In the genomic region with DNA sequence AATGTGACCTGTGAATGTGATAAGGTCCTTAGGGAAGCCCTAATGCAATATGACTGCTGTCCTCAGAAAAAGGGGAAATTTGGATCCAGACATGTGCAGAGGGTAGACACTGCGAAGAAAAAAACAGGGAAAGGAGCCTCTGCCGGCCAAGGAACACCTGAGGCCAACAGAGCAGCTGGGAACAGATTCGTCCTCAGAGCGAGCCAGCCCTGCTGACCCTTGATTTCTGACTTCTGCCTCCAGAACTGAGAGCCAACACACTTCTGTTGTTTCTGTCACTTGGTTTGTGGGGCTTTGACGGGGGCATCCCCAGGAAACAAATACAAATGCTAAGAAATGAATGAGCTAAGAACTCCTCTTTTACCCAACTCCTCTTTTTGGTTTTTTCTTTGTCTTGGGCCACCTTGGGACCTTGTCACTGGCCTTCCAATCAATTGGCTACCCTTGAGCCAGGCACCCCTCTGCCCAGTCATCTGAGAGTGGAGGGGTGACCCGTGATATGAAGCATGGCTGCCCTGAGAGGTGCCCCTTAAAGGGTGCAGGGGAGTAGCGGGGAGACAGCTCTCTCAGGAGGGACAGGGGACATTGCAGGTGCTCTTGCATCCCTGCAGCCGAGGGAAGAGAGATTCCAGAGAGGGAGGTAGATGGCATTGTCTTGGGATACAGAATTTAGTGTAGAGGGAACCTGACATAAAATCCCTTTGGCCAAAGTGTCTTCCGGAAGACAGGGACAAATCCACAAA, we compare ENCODE assay signal across 19 cellular contexts. TPM values are rescaled to one million over a fixed set of nuclear protein-coding genes. Genes with fewer than 3 reads are reported as not detected.
DNase-seq lines count a peak whose midpoint lies in the region; ATAC-seq and TF ChIP-seq lines count a peak whose summit lies in the region.
"Had no signal": no experiment of that assay in that cellular context is flagged by ENCODE, and none has a peak within 500 bp of the region (broad histone marks: within the 10 kb centered on the region; RNA-seq: fewer than 3 reads in every experiment).

No MANE protein-coding gene starts in this region.

- H3K4me1 ChIP-seq in right cardiac atrium (ENCODE audit: control insufficient read depth, insufficient read depth, low read length): peaks cover 25% of the 10 kb centered on the region
- peaks cover 21 to 22% of the 10 kb centered on the region in 2 donors for H3K4me1 ChIP-seq in lung (ENCODE audit: control insufficient read depth in 2 of 2, insufficient read depth in 2 of 2, low read length in 2 of 2)
- peaks cover 78 to 96% of the 10 kb centered on the region in 2 donors for H3K4me1 ChIP-seq in gastrocnemius medialis
- no peaks in the 10 kb centered on the region for H3K4me1 ChIP-seq in aorta (ENCODE audit: control insufficient read depth in 1 of 2, insufficient read depth in 2 of 2, low read length in 2 of 2)

- H3K27ac ChIP-seq in right cardiac atrium (ENCODE audit: low read length) (peak overlapping the region; percentile 4), lung (ENCODE audit: low read depth in 1 of 2, low read length in 1 of 2) (peak overlapping the region; percentile 34 to 69), gastrocnemius medialis (peak overlapping the region; percentile 89 to 98 (median 96)), aorta (ENCODE audit: low read depth in 1 of 2, low read length in 2 of 2) (peak overlapping the region; percentile 5 to 58)
- H3K27ac ChIP-seq: C4-2B, skin epidermis had no signal

- no peaks in the 10 kb centered on the region for H3K9me3 ChIP-seq in right cardiac atrium (ENCODE audit: control insufficient read depth, low read length)
- no peaks in the 10 kb centered on the region for H3K9me3 ChIP-seq in lung (ENCODE audit: control insufficient read depth in 2 of 2, insufficient read depth in 1 of 2, low read length in 1 of 2)
- no peaks in the 10 kb centered on the region for H3K9me3 ChIP-seq in gastrocnemius medialis
- no peaks in the 10 kb centered on the region for H3K9me3 ChIP-seq in aorta (ENCODE audit: control insufficient read depth, low read length)
- H3K9me3 ChIP-seq: mucosa of descending colon, SK-N-SH had no signal

- in situ Hi-C loops in gastrocnemius medialis (cut with MboI; ENCODE audit: low sequenced_read_pairs in 4 of 4): no loop called here

- 72% methylated on average over 9 of the region's 9 CpGs for WGBS in right cardiac atrium
- 74 to 78% methylated on average over 9 of the region's 9 CpGs for WGBS in lung, 2 donors
- WGBS in aorta, 2 donors: 89 to 91% methylated on average over 9 of the region's 9 CpGs

- H3K36me3 ChIP-seq in lung (ENCODE audit: control insufficient read depth in 2 of 2, insufficient read depth in 2 of 2, low read length in 2 of 2): no peaks in the 10 kb centered on the region
- no peaks in the 10 kb centered on the region for H3K36me3 ChIP-seq in gastrocnemius medialis
- no peaks in the 10 kb centered on the region for H3K36me3 ChIP-seq in aorta (ENCODE audit: control insufficient read depth in 1 of 2, insufficient read depth in 2 of 2, low read length in 1 of 2)

- no peak for TF ChIP-seq CTCF in lung (IDR thresholded peaks at IDR 0.05; ENCODE audit: control extremely low read depth, extremely low read depth)
- TF ChIP-seq CTCF in gastrocnemius medialis (IDR thresholded peaks at IDR 0.05 in 4 of 5, conservative IDR thresholded peaks at IDR 0.05 in 1 of 5): no peak

- H3K4me1 Mint-ChIP-seq in activated CD4-positive, alpha-beta T cell treated with anti-CD3 and anti-CD28 coated beads, Interleukin-2, amount 10 ng/mL, durations not matched to agents 7 days and 5 days: no peaks in the 10 kb centered on the region

- no peak overlapping the region for H3K27ac Mint-ChIP-seq in activated CD4-positive, alpha-beta T cell treated with anti-CD3 and anti-CD28 coated beads, Interleukin-2, amount 10 ng/mL, durations not matched to agents 7 days and 5 days
- H3K27ac Mint-ChIP-seq: activated CD4-positive, alpha-beta T cell treated with anti-CD3 and anti-CD28 coated beads for 36 hours; effector memory CD8-positive, alpha-beta T cell had no signal

- intact Hi-C loops in right cardiac atrium (cut with DNase I) (no loop called here), Right ventricle myocardium superior (cut with DNase I) (no loop called here), gastrocnemius medialis (cut with DNase I; ENCODE audit: low total_unique reads) (no loop called here), aorta (cut with DNase I) (no loop called here)

- H3K27me3 Mint-ChIP-seq in activated CD4-positive, alpha-beta T cell treated with anti-CD3 and anti-CD28 coated beads, Interleukin-2, amount 10 ng/mL, durations not matched to agents 7 days and 5 days: peaks cover 36% of the 10 kb centered on the region

- no peaks in the 10 kb centered on the region for H3K9me3 Mint-ChIP-seq in activated CD4-positive, alpha-beta T cell treated with anti-CD3 and anti-CD28 coated beads, Interleukin-2, amount 10 ng/mL, durations not matched to agents 7 days and 5 days
- H3K9me3 Mint-ChIP-seq: effector memory CD8-positive, alpha-beta T cell had no signal

- ATAC-seq in right cardiac atrium (no peak), Right ventricle myocardium superior (ENCODE audit: poor library complexity) (no peak), lung (ENCODE audit: insufficient read depth, low FRiP score) (no peak), gastrocnemius medialis (no peak), aorta (ENCODE audit: low FRiP score) (no peak), HG03196 (IDR thresholded peaks at IDR 0.05; ENCODE audit: unreplicated experiment) (no peak)
- ATAC-seq: activated CD4-positive, alpha-beta T cell treated with anti-CD3 and anti-CD28 coated beads for 36 hours; effector memory CD8-positive, alpha-beta T cell had no signal

- TF ChIP-seq POLR2A in gastrocnemius medialis (IDR thresholded peaks at IDR 0.05): no peak

- H3K4me3 Mint-ChIP-seq in activated CD4-positive, alpha-beta T cell treated with anti-CD3 and anti-CD28 coated beads, Interleukin-2, amount 10 ng/mL, durations not matched to agents 7 days and 5 days: no peak overlapping the region
- H3K4me3 Mint-ChIP-seq: activated CD4-positive, alpha-beta T cell treated with anti-CD3 and anti-CD28 coated beads for 36 hours; effector memory CD8-positive, alpha-beta T cell had no signal

- H3K27me3 ChIP-seq in right cardiac atrium (ENCODE audit: control insufficient read depth, insufficient read depth): no peaks in the 10 kb centered on the region
- no peaks in the 10 kb centered on the region for H3K27me3 ChIP-seq in lung (ENCODE audit: control insufficient read depth, insufficient read depth)
- H3K27me3 ChIP-seq in gastrocnemius medialis: no peaks in the 10 kb centered on the region
- no peaks in the 10 kb centered on the region for H3K27me3 ChIP-seq in aorta (ENCODE audit: control insufficient read depth in 1 of 2, insufficient read depth in 2 of 2, low read length in 1 of 2)

- no peak for DNase-seq in right cardiac atrium
- no peak for DNase-seq in Right ventricle myocardium superior
- no peak for DNase-seq in lung (ENCODE audit: low spot score)
- DNase-seq in gastrocnemius medialis: no peak
- no peak for DNase-seq in aorta
- no peak for DNase-seq in NCI-H2081 treated with DMSO at 0.1 percent for 48 hours (lab: John Stamatoyannopoulos, UW)
- DNase-seq in activated CD4-positive, alpha-beta T cell treated with anti-CD3 and anti-CD28 coated beads, Interleukin-2, amount 10 ng/mL, durations not matched to agents 7 days and 5 days: no peak
- DNase-seq: activated CD4-positive, alpha-beta T cell treated with anti-CD3 and anti-CD28 coated beads for 36 hours; activated gamma-delta T cell; DMS 273 treated with DMSO at 0.1 percent for 48 hours; effector memory CD8-positive, alpha-beta T cell; NCI-H1417 treated with DMSO at 0.1 percent for 48 hours; OCI-M1; SK-N-SH; stimulated activated CD8-positive, alpha-beta memory T cell treated with anti-CD3 and anti-CD28 coated beads, Interleukin-4, amount 100 ng/mL, for 48 hours had no signal

- CTCF ChIA-PET in activated CD4-positive, alpha-beta T cell treated with anti-CD3 and anti-CD28 coated beads, Interleukin-2, amount 10 ng/mL, durations not matched to agents 7 days and 5 days (lab: Charles Lee): interaction anchor here (0.9 to 3.1 kb wide), 3 partner anchors 9 to 44 kb away, joined by 4 to 9 read pairs (median 9); no protein-coding TSS in a partner anchor

- H3K4me3 ChIP-seq in right cardiac atrium (ENCODE audit: low read length) (no peak overlapping the region), lung (no peak overlapping the region), gastrocnemius medialis (no peak overlapping the region), aorta (ENCODE audit: low read length in 2 of 2) (no peak overlapping the region)
- H3K4me3 ChIP-seq: mucosa of descending colon, skin epidermis had no signal

- POLR2A ChIA-PET in activated CD4-positive, alpha-beta T cell treated with anti-CD3 and anti-CD28 coated beads, Interleukin-2, amount 10 ng/mL, durations not matched to agents 7 days and 5 days (lab: Charles Lee): no interaction called here

- H3K36me3 Mint-ChIP-seq in activated CD4-positive, alpha-beta T cell treated with anti-CD3 and anti-CD28 coated beads, Interleukin-2, amount 10 ng/mL, durations not matched to agents 7 days and 5 days (ENCODE audit: low read depth): no peaks in the 10 kb centered on the region

RNA-seq across cellular contexts. Expression of a gene that starts 16.9 kb away (rescaled TPM):
- total RNA-seq in right cardiac atrium (100 to 1,000 TPM; 177 to 220 (median 208) TPM), Right ventricle myocardium superior (192 TPM), lung (1 to 10 TPM; 2.4 to 7.8 TPM), gastrocnemius medialis (100 to 1,000 TPM in 3 of 4 donors, 10 to 100 TPM in 1; 82.3 to 202 (median 175) TPM), aorta (10 to 100 TPM; 24.5 to 56.6 TPM)
- polyA plus RNA-seq in right cardiac atrium (184 TPM), lung (1 to 10 TPM; 2.7 to 7.9 TPM), aorta (100 to 1,000 TPM in 1 of 2 donors, 10 to 100 TPM in 1; 26.2 to 102 TPM)
- total RNA-seq in activated CD4-positive, alpha-beta T cell treated with anti-CD3 and anti-CD28 coated beads, Interleukin-2, amount 10 ng/mL, durations not matched to agents 7 days and 5 days: under 1 TPM; 0.35 to 0.45 TPM

Comparison
In these comparisons a context has a peak if more than half of its experiments do, and no peak if none do; other contexts are left out.
1. H3K27ac ChIP-seq: peak in every context shown above with its lines; median percentile 96 in gastrocnemius medialis; 52 in lung; 32 in aorta; 4 in right cardiac atrium.